In the genomic region with DNA sequence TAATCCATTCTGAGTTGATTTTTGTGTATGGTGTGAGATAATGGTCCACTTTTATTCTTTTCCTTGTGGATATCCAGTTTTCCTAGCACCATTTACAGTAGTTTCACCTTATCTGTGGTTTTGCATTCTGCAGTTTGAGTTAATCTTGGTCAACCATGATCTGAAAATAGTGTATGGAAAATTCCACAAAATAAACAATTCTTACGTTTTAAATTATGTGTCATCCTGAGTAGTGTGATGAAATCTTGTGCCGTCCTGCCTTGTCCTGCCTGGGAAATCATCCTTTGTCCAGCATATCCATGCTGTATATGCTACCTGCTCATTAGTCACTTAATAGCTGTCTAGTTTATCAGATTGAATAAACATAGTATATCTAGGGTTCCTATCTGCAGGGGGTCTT, we compare ENCODE assay signal across 16 cellular contexts. TPM values are rescaled to one million over a fixed set of nuclear protein-coding genes. Genes with fewer than 3 reads are reported as not detected.
DNase-seq lines count a peak whose midpoint lies in the region; ATAC-seq and TF ChIP-seq lines count a peak whose summit lies in the region.
"Had no signal": no experiment of that assay in that cellular context is flagged by ENCODE, and none has a peak within 500 bp of the region (broad histone marks: within the 10 kb centered on the region; RNA-seq: fewer than 3 reads in every experiment).

No MANE protein-coding gene starts in this region.

- no peaks in the 10 kb centered on the region for H3K36me3 ChIP-seq in naive thymus-derived CD4-positive, alpha-beta T cell (ENCODE audit: control insufficient read depth in 2 of 3, insufficient read depth in 3 of 3, low read length in 3 of 3)
- H3K36me3 ChIP-seq: esophagus muscularis mucosa, transverse colon had no signal

- H3K27ac Mint-ChIP-seq in activated CD4-positive, alpha-beta T cell treated with anti-CD3 and anti-CD28 coated beads for 36 hours = peak overlapping the region; percentile 79
- H3K27ac Mint-ChIP-seq in naive thymus-derived CD4-positive, alpha-beta T cell = peak overlapping the region in 8 of 9 donors; percentile 3 to 83 (median 56)

- POLR2A ChIA-PET in activated CD4-positive, alpha-beta T cell treated with anti-CD3 and anti-CD28 coated beads for 36 hours (lab: Charles Lee) = no interaction called here
- POLR2A ChIA-PET in naive thymus-derived CD4-positive, alpha-beta T cell (lab: Charles Lee) = no interaction called here

- DNase-seq in activated CD4-positive, alpha-beta T cell treated with anti-CD3 and anti-CD28 coated beads for 36 hours = no peak
- DNase-seq in activated CD4-positive, alpha-beta T cell treated with anti-CD3 and anti-CD28 coated beads, Interleukin-2, amount 50 U/mL, for 4 hours = no peak
- DNase-seq in NCI-H226 (peak; percentile 49), choroid plexus epithelial cell (ENCODE audit: low read depth) (peak; percentile 67), NCI-H146 treated with DMSO at 0.1 percent for 48 hours (lab: John Stamatoyannopoulos, UW; ENCODE audit: unreplicated experiment) (no peak), dedifferentiated amniotic fluid mesenchymal stem cell (ENCODE audit: extremely low spot score) (no peak), T-helper 2 cell (no peak)
- DNase-seq in naive thymus-derived CD4-positive, alpha-beta T cell = no peak
- DNase-seq: activated CD8-positive, alpha-beta memory T cell treated with anti-CD3 and anti-CD28 coated beads, Interleukin-2, amount 50 U/mL, for 48 hours; cortex of kidney; GDM1; posterior cingulate gyrus; transverse colon had no signal

- CTCF ChIA-PET in activated CD4-positive, alpha-beta T cell treated with anti-CD3 and anti-CD28 coated beads for 36 hours (lab: Charles Lee) = interaction anchor here (0.7 to 2.0 kb wide), 4 partner anchors 14 to 234 kb away, joined by 3 to 6 read pairs (median 3); no protein-coding TSS in a partner anchor
- CTCF ChIA-PET in naive thymus-derived CD4-positive, alpha-beta T cell (lab: Charles Lee) = no interaction called here

- H3K9me3 ChIP-seq in naive thymus-derived CD4-positive, alpha-beta T cell (ENCODE audit: control insufficient read depth in 2 of 3, low read length in 3 of 3) = no peaks in the 10 kb centered on the region
- H3K9me3 ChIP-seq: esophagus muscularis mucosa, transverse colon had no signal

- H3K27me3 Mint-ChIP-seq in activated CD4-positive, alpha-beta T cell treated with anti-CD3 and anti-CD28 coated beads for 36 hours = no peaks in the 10 kb centered on the region
- H3K27me3 Mint-ChIP-seq in naive thymus-derived CD4-positive, alpha-beta T cell = no peaks in the 10 kb centered on the region

- no peak overlapping the region for H3K27ac ChIP-seq in naive thymus-derived CD4-positive, alpha-beta T cell (ENCODE audit: low read depth, low read length)
- H3K27ac ChIP-seq: 22Rv1, esophagus muscularis mucosa, skin epidermis, transverse colon had no signal

- peaks cover 32% of the 10 kb centered on the region for H3K36me3 Mint-ChIP-seq in activated CD4-positive, alpha-beta T cell treated with anti-CD3 and anti-CD28 coated beads for 36 hours (ENCODE audit: low read depth)
- H3K36me3 Mint-ChIP-seq in naive thymus-derived CD4-positive, alpha-beta T cell = peaks cover 0 to 33% (median 12%) of the 10 kb centered on the region in 5 donors

- H3K4me1 Mint-ChIP-seq in activated CD4-positive, alpha-beta T cell treated with anti-CD3 and anti-CD28 coated beads for 36 hours = peaks cover 62% of the 10 kb centered on the region
- peaks cover 36 to 80% (median 63%) of the 10 kb centered on the region in 7 donors for H3K4me1 Mint-ChIP-seq in naive thymus-derived CD4-positive, alpha-beta T cell

- intact Hi-C loops in activated CD4-positive, alpha-beta T cell treated with anti-CD3 and anti-CD28 coated beads for 36 hours (cut with DNase I, micrococcal nuclease) = no loop called here
- intact Hi-C loops in naive thymus-derived CD4-positive, alpha-beta T cell (cut with micrococcal nuclease) = no loop called here

- no peak for TF ChIP-seq CTCF in choroid plexus epithelial cell (conservative IDR thresholded peaks at IDR 0.05; ENCODE audit: low read depth, low read length)

- peaks cover 27 to 31% of the 10 kb centered on the region in 2 donors for H3K4me1 ChIP-seq in naive thymus-derived CD4-positive, alpha-beta T cell (ENCODE audit: control insufficient read depth in 2 of 2, insufficient read depth in 2 of 2, low read length in 2 of 2)

- peaks cover 5% of the 10 kb centered on the region for H3K9me3 Mint-ChIP-seq in activated CD4-positive, alpha-beta T cell treated with anti-CD3 and anti-CD28 coated beads for 36 hours (ENCODE audit: low read depth)
- H3K9me3 Mint-ChIP-seq in naive thymus-derived CD4-positive, alpha-beta T cell = peaks cover 0 to 9% (median 0%) of the 10 kb centered on the region in 11 donors

- no peak overlapping the region for H3K4me3 ChIP-seq in choroid plexus epithelial cell (ENCODE audit: low read depth, low read length)
- H3K4me3 ChIP-seq in naive thymus-derived CD4-positive, alpha-beta T cell (ENCODE audit: low read length) = no peak overlapping the region
- H3K4me3 ChIP-seq: esophagus muscularis mucosa, skin epidermis, transverse colon had no signal

- H3K4me3 Mint-ChIP-seq in activated CD4-positive, alpha-beta T cell treated with anti-CD3 and anti-CD28 coated beads for 36 hours = no peak overlapping the region
- H3K4me3 Mint-ChIP-seq in naive thymus-derived CD4-positive, alpha-beta T cell = peak overlapping the region in 8 of 10 donors; percentile 40 to 70 (median 56)

- no peak for ATAC-seq in activated CD4-positive, alpha-beta T cell treated with anti-CD3 and anti-CD28 coated beads for 36 hours
- ATAC-seq in naive thymus-derived CD4-positive, alpha-beta T cell = no peak

- H3K27me3 ChIP-seq in naive thymus-derived CD4-positive, alpha-beta T cell (ENCODE audit: control insufficient read depth in 2 of 2, insufficient read depth in 2 of 2, low read length in 2 of 2) = no peaks in the 10 kb centered on the region
- H3K27me3 ChIP-seq: esophagus muscularis mucosa, transverse colon had no signal

RNA-seq across cellular contexts. Expression of a gene that starts 42.1 kb away (rescaled TPM):
- total RNA-seq in activated CD4-positive, alpha-beta T cell treated with anti-CD3 and anti-CD28 coated beads for 36 hours = 10 to 100 TPM; 68.3 to 99.6 TPM
- total RNA-seq in naive thymus-derived CD4-positive, alpha-beta T cell = 100 to 1,000 TPM; 143 to 265 (median 215) TPM
- polyA plus RNA-seq in naive thymus-derived CD4-positive, alpha-beta T cell = 100 to 1,000 TPM; 348 to 482 TPM

Comparison
In these comparisons a context has a peak if more than half of its experiments do, and no peak if none do; other contexts are left out.
1. DNase-seq: peak in NCI-H226 (single experiment) and choroid plexus epithelial cell (single experiment); none in activated CD4-positive, alpha-beta T cell treated with anti-CD3 and anti-CD28 coated beads for 36 hours (single experiment), activated CD4-positive, alpha-beta T cell treated with anti-CD3 and anti-CD28 coated beads, Interleukin-2, amount 50 U/mL, for 4 hours (0 of 2), naive thymus-derived CD4-positive, alpha-beta T cell (0 of 9), NCI-H146 treated with DMSO at 0.1 percent for 48 hours (single experiment), dedifferentiated amniotic fluid mesenchymal stem cell (single experiment) and T-helper 2 cell (0 of 5).